In the genomic region with DNA sequence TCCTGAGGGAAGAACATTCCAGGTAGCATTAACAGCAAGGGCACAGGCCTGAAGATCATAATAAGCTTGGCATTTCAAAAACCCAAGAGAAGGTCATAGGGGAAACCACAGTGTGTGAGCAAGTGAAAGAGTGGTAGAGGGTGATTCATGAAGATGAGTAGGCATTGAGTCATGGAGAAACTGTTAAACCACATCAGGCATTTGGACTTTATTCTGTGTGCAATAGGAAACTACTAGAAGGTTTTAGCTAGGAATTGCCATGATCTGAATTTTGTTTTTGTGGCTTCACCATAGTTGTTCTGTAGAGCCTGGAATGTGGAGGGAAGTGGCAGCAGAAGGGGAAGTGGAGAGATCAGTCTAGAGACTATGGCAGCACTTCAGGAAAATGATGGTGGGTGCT, we compare ENCODE assay signal across 8 cellular contexts.
A peak's percentile ranks its signal among the peaks of the same experiment; 100 is the strongest.
DNase-seq lines count a peak whose midpoint lies in the region; ATAC-seq and TF ChIP-seq lines count a peak whose summit lies in the region.

No MANE protein-coding gene starts in this region.

- CTCF ChIA-PET in Calu3 (lab: Charles Lee): no interaction called here
- CTCF ChIA-PET in PC-9 (lab: Charles Lee): no interaction called here

- H3K27me3 ChIP-seq in PC-9 (ENCODE audit: insufficient read depth, low read depth): no peaks in the 10 kb centered on the region

- BruUV-seq in Calu3 (replicated peaks; lab: Mats Ljungman, UMichigan): no TSS peak
- BruUV-seq in PC-9 (replicated peaks; lab: Mats Ljungman, UMichigan): no TSS peak

- ATAC-seq in HG02623 (IDR thresholded peaks at IDR 0.05; ENCODE audit: unreplicated experiment): peak; percentile 67

- intact Hi-C loops in Calu3 (cut with micrococcal nuclease; ENCODE audit: unreplicated experiment) (loop anchor here (5.0 kb wide), 1 partner anchor 175 kb away; no protein-coding TSS in a partner anchor), PC-9 (cut with micrococcal nuclease; ENCODE audit: unreplicated experiment) (loop anchor here (1.0 kb wide), 1 partner anchor 27 kb away; no protein-coding TSS in a partner anchor)

- DNase-seq in Calu3 (peak; percentile 58), PC-9 (peak; percentile 53 to 87), fibroblast of pulmonary artery (ENCODE audit: low read depth) (peak; percentile 96), DMS114 treated with DMSO at 0.1 percent for 48 hours (lab: John Stamatoyannopoulos, UW; ENCODE audit: unreplicated experiment) (no peak), cerebellum (ENCODE audit: low spot score) (no peak), NCI-H1092 (lab: John Stamatoyannopoulos, UW) (no peak)
- no peak for DNase-seq in stimulated activated naive CD4-positive, alpha-beta T cell (lab: John Stamatoyannopoulos, UW)

- H3K27ac ChIP-seq in PC-9: peak overlapping the region; percentile 79

- H3K9me3 ChIP-seq in PC-9 (ENCODE audit: insufficient read depth, low read depth): peaks cover 12% of the 10 kb centered on the region

- peaks cover 26% of the 10 kb centered on the region for H3K4me1 ChIP-seq in PC-9 (replicated peaks; ENCODE audit: insufficient read depth)

- TF ChIP-seq CTCF in Calu3 (IDR thresholded peaks at IDR 0.05; ENCODE audit: unreplicated experiment) (no peak), PC-9 (conservative IDR thresholded peaks at IDR 0.05) (no peak), fibroblast of pulmonary artery (IDR thresholded peaks at IDR 0.05; ENCODE audit: low read length, missing control alignments) (no peak)

- POLR2A ChIA-PET in PC-9 (lab: Charles Lee; ENCODE audit: unreplicated experiment): interaction anchor here (0.7 kb wide), 1 partner anchor 124 kb away, joined by 8 read pairs; no protein-coding TSS in a partner anchor

- H2AFZ ChIP-seq in PC-9: no peak overlapping the region

- H3K36me3 Mint-ChIP-seq in Calu3 (ENCODE audit: insufficient read depth, unreplicated experiment): peaks cover 6% of the 10 kb centered on the region

- no peaks in the 10 kb centered on the region for H3K9me2 ChIP-seq in PC-9 (ENCODE audit: insufficient read depth)

- peak overlapping the region; percentile 29 for H3K4me2 ChIP-seq in PC-9

- H3F3A ChIP-seq in PC-9 (ENCODE audit: insufficient read depth, low read depth): peaks cover 8% of the 10 kb centered on the region; the same call in 1 of the 2 replicates

- peaks cover 6% of the 10 kb centered on the region for H3K9me3 Mint-ChIP-seq in Calu3 (ENCODE audit: low read depth, unreplicated experiment)

- H3K36me3 ChIP-seq in PC-9 (ENCODE audit: low read depth): no peaks in the 10 kb centered on the region

- H3K4me3 ChIP-seq in PC-9 (no peak overlapping the region), fibroblast of pulmonary artery (replicated peaks; ENCODE audit: low read depth, low read length) (no peak overlapping the region)

- no peaks in the 10 kb centered on the region for H3K27me3 Mint-ChIP-seq in Calu3 (ENCODE audit: unreplicated experiment)

- no peak overlapping the region for H3K4me3 Mint-ChIP-seq in Calu3 (ENCODE audit: low read depth, unreplicated experiment)

- H3K4me1 Mint-ChIP-seq in Calu3 (ENCODE audit: low read depth, unreplicated experiment): peaks cover 46% of the 10 kb centered on the region

- no peaks in the 10 kb centered on the region for H3K79me2 ChIP-seq in PC-9 (ENCODE audit: low read depth)

- H4K20me1 ChIP-seq in PC-9 (ENCODE audit: insufficient read depth): no peaks in the 10 kb centered on the region

- peak overlapping the region; percentile 94 for H3K27ac Mint-ChIP-seq in Calu3 (ENCODE audit: unreplicated experiment)

Comparison
In these comparisons a context has a peak if more than half of its experiments do, and no peak if none do; other contexts are left out.
1. DNase-seq: peak in Calu3 (single experiment), PC-9 (2 of 2) and fibroblast of pulmonary artery (single experiment); none in DMS114 treated with DMSO at 0.1 percent for 48 hours (single experiment), cerebellum (single experiment), NCI-H1092 (single experiment) and stimulated activated naive CD4-positive, alpha-beta T cell (0 of 6).